ENCODE assay signal across 19 cellular contexts in genomic region chr2:186327251-186327868, GRCh38.
DNase-seq lines count a peak whose midpoint lies in the region; ATAC-seq and TF ChIP-seq lines count a peak whose summit lies in the region.
"Had no signal": no experiment of that assay in that cellular context is flagged by ENCODE, and none has a peak within 500 bp of the region (broad histone marks: within the 10 kb centered on the region; RNA-seq: fewer than 3 reads in every experiment).

No MANE protein-coding gene starts in this region.

- peaks cover 20% of the 10 kb centered on the region for H3K4me1 ChIP-seq in hepatocyte (ENCODE audit: insufficient read depth)
- no peaks in the 10 kb centered on the region for H3K4me1 ChIP-seq in mesendoderm (ENCODE audit: control insufficient read depth, low read depth, low read length)

- H4K20me1 ChIP-seq in hepatocyte (ENCODE audit: insufficient read depth, poor library complexity, severe bottlenecking) = no peaks in the 10 kb centered on the region

- H3K4ac ChIP-seq in mesendoderm (ENCODE audit: low read depth, low read length) = no peak overlapping the region

- ATAC-seq in GM19035 (IDR thresholded peaks at IDR 0.05; ENCODE audit: unreplicated experiment) = peak; percentile 53
- peak; percentile 92 for ATAC-seq in GM21723 (IDR thresholded peaks at IDR 0.05; ENCODE audit: unreplicated experiment)
- ATAC-seq in HG03135 (IDR thresholded peaks at IDR 0.05; ENCODE audit: unreplicated experiment) = peak; percentile 63
- ATAC-seq: left lobe of liver had no signal

- H3K27me3 ChIP-seq in hepatocyte (no peaks in the 10 kb centered on the region), mesendoderm (ENCODE audit: insufficient read depth, low read length, poor library complexity) (no peaks in the 10 kb centered on the region)

- peaks cover 5% of the 10 kb centered on the region for H3K4me1 Mint-ChIP-seq in nephron progenitor cell
- H3K4me1 Mint-ChIP-seq: activated CD4-positive, alpha-beta T cell treated with anti-CD3 and anti-CD28 coated beads, Interleukin-2, amount 10 ng/mL, durations not matched to agents 24 days and 14 days; naive B cell had no signal

- H3K23ac ChIP-seq in mesendoderm (ENCODE audit: low read length) = no peak overlapping the region

- H4K5ac ChIP-seq in mesendoderm (ENCODE audit: low read length) = no peak overlapping the region

- H3K79me2 ChIP-seq in hepatocyte (no peaks in the 10 kb centered on the region), mesendoderm (ENCODE audit: control insufficient read depth, insufficient read depth, low read length) (no peaks in the 10 kb centered on the region)

- H3K4me2 ChIP-seq in hepatocyte (no peak overlapping the region), mesendoderm (ENCODE audit: low read length) (no peak overlapping the region)

- no peak overlapping the region for H3K4me3 Mint-ChIP-seq in nephron progenitor cell
- H3K4me3 Mint-ChIP-seq: activated CD4-positive, alpha-beta T cell treated with anti-CD3 and anti-CD28 coated beads, Interleukin-2, amount 10 ng/mL, durations not matched to agents 24 days and 14 days; brain; endodermal cell; naive B cell; stimulated activated naive CD8-positive, alpha-beta T cell treated with anti-CD3 and anti-CD28 coated beads, Interleukin-15, Interleukin-2, amounts not matched to agents 100 ng/mL and 50 ng/mL, for 24 hours had no signal

- H2BK120ac ChIP-seq in mesendoderm (ENCODE audit: low read depth, low read length) = no peak overlapping the region

- H3K9me2 ChIP-seq in hepatocyte (replicated peaks; ENCODE audit: insufficient read depth) = no peaks in the 10 kb centered on the region

- H3K18ac ChIP-seq in mesendoderm (ENCODE audit: low read length) = no peak overlapping the region

- 72% methylated on average over 3 of the region's 3 CpGs for WGBS in hepatocyte (ENCODE audit: low lambda C conversion rate, missing lambda C conversion rate)
- no CpG with 5 or more reads among the region's 3 CpGs for WGBS in mesendoderm (ENCODE audit: extremely low coverage, insufficient coverage, low lambda C conversion rate)

- no peak overlapping the region for H2AFZ ChIP-seq in hepatocyte

- H2BK15ac ChIP-seq in mesendoderm (replicated peaks; ENCODE audit: low read depth) = no peak overlapping the region

- DNase-seq in hepatocyte (ENCODE audit: low spot score) = no peak
- no peak for DNase-seq in mesendoderm
- no peak for DNase-seq in SW 1271 (lab: John Stamatoyannopoulos, UW)
- DNase-seq in globus pallidus (ENCODE audit: low spot score) = no peak
- DNase-seq in nephron progenitor cell = no peak
- DNase-seq: activated CD4-positive, alpha-beta T cell treated with anti-CD3 and anti-CD28 coated beads, Interleukin-2, amount 10 ng/mL, durations not matched to agents 24 days and 14 days; endodermal cell; head of caudate nucleus; naive B cell; NCI-H2171; OCI-M1; stimulated activated CD4-positive, alpha-beta T cell treated with anti-CD3 and anti-CD28 coated beads, Interleukin-4, amount 100 ng/mL, for 24 hours had no signal

- H2BK5ac ChIP-seq in mesendoderm (ENCODE audit: low read length) = no peak overlapping the region

- peaks cover 11% of the 10 kb centered on the region for H3K36me3 Mint-ChIP-seq in nephron progenitor cell (ENCODE audit: low read depth)

- H3K36me3 ChIP-seq in hepatocyte (replicated peaks; ENCODE audit: insufficient read depth, low read depth) (no peaks in the 10 kb centered on the region), mesendoderm (ENCODE audit: control insufficient read depth, insufficient read depth, low read length) (no peaks in the 10 kb centered on the region)

- peaks cover 15% of the 10 kb centered on the region for H3K9me3 Mint-ChIP-seq in nephron progenitor cell
- H3K9me3 Mint-ChIP-seq: activated CD4-positive, alpha-beta T cell treated with anti-CD3 and anti-CD28 coated beads, Interleukin-2, amount 10 ng/mL, durations not matched to agents 24 days and 14 days; activated T-helper 2 cell treated with anti-CD3 and anti-CD28 coated beads, Interferon-gamma antibody, Interleukin-2, Interleukin-4, amounts not matched to agents 10 μg/mL and 5 μg/mL and 100 μg/mL, durations not matched to agents 14 hours and 24 hours and 36 hours had no signal

- H3K56ac ChIP-seq in mesendoderm (ENCODE audit: low read length) = no peak overlapping the region

- TF ChIP-seq CTCF in hepatocyte (IDR thresholded peaks at IDR 0.05; ENCODE audit: poor library complexity) = no peak
- no peak for TF ChIP-seq CTCF in nephron progenitor cell (IDR thresholded peaks at IDR 0.05)

- H3K9me3 ChIP-seq in hepatocyte (ENCODE audit: low read depth) = no peaks in the 10 kb centered on the region

- H3K4me3 ChIP-seq in hepatocyte (no peak overlapping the region), mesendoderm (ENCODE audit: low read length) (no peak overlapping the region)

- peak overlapping the region; percentile 36 for H3K27ac ChIP-seq in hepatocyte
- H3K27ac ChIP-seq in mesendoderm (ENCODE audit: low read depth, low read length) = no peak overlapping the region

- H3K27me3 Mint-ChIP-seq in nephron progenitor cell (ENCODE audit: low read depth, poor library complexity) = no peaks in the 10 kb centered on the region
- H3K27me3 Mint-ChIP-seq: activated CD4-positive, alpha-beta T cell treated with anti-CD3 and anti-CD28 coated beads, Interleukin-2, amount 10 ng/mL, durations not matched to agents 24 days and 14 days; brain; naive B cell; stimulated activated naive CD8-positive, alpha-beta T cell treated with anti-CD3 and anti-CD28 coated beads, Interleukin-15, Interleukin-2, amounts not matched to agents 100 ng/mL and 50 ng/mL, for 24 hours had no signal

- no peaks in the 10 kb centered on the region for H3K79me1 ChIP-seq in mesendoderm (ENCODE audit: low read length)

- no peak overlapping the region for H4K8ac ChIP-seq in mesendoderm (ENCODE audit: low read depth, low read length)

- no peak overlapping the region for H3K27ac Mint-ChIP-seq in nephron progenitor cell
- H3K27ac Mint-ChIP-seq: activated CD4-positive, alpha-beta T cell treated with anti-CD3 and anti-CD28 coated beads, Interleukin-2, amount 10 ng/mL, durations not matched to agents 24 days and 14 days; activated T-helper 2 cell treated with anti-CD3 and anti-CD28 coated beads, Interferon-gamma antibody, Interleukin-2, Interleukin-4, amounts not matched to agents 10 μg/mL and 5 μg/mL and 100 μg/mL, durations not matched to agents 14 hours and 24 hours and 36 hours; endodermal cell; stimulated activated naive CD8-positive, alpha-beta T cell treated with anti-CD3 and anti-CD28 coated beads, Interleukin-15, Interleukin-2, amounts not matched to agents 100 ng/mL and 50 ng/mL, for 24 hours had no signal

- no peak overlapping the region for H2AK5ac ChIP-seq in mesendoderm (ENCODE audit: low read length)

- H3K9ac ChIP-seq in mesendoderm (ENCODE audit: low read length) = no peak overlapping the region
